ENCODE assay signal across 8 cellular contexts in the genomic region with DNA sequence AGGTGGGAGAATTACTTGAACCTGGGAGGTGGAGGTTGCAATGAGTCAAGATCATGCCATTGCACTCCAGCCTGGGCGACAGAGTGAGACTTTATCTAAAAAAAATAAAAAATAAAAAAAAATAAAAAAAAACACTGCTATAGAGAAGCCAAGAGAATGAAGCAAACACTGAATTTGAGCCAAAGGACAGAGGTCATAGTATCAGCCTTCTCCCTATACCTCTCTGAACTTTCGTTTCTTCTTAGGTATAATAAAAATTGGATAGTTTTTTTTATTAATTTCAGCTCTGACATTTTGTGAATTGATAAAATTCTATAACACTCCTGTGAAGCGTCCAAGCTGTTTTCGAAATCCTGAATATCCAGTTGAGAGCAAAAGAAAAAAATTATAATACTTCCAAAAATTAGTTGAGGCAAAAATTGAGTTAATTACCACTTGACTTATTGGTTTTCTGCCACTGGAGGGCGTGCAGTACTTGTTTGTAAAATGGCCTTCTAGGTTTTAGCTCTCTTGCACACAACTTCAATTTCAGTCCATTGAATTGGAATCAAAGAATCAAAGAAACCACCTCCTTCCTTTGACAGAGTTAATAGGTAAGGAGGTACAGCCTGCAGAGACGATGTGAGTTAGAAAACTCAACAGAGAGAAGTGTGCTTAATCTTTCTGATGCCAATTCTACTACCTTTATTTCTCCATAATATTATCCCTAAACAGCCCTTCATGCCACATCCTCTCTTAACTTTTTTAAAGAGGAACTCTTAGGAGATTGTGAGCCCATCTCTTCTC.
A peak's percentile ranks its signal among the peaks of the same experiment; 100 is the strongest.
DNase-seq lines count a peak whose midpoint lies in the region; ATAC-seq and TF ChIP-seq lines count a peak whose summit lies in the region.

No MANE protein-coding gene starts in this region.

- H3K27ac Mint-ChIP-seq in CD4-positive, alpha-beta T cell = no peak overlapping the region
- H3K27ac Mint-ChIP-seq in effector memory CD8-positive, alpha-beta T cell = no peak overlapping the region
- no peak overlapping the region for H3K27ac Mint-ChIP-seq in mesothelial cell of epicardium

- TF ChIP-seq POLR2A in NB4 (IDR thresholded peaks at IDR 0.05; ENCODE audit: extremely low read depth, insufficient read length) (no peak), tibial nerve (IDR thresholded peaks at IDR 0.05) (no peak)

- intact Hi-C loops in CD4-positive, alpha-beta T cell (cut with DNase I, micrococcal nuclease) = loop anchor here (1.0 to 2.0 kb wide), 2 partner anchors 302 to 303 kb away; no protein-coding TSS in a partner anchor

- H3K4me3 ChIP-seq in NB4 (ENCODE audit: low read depth, low read length) = no peak overlapping the region
- no peak overlapping the region for H3K4me3 ChIP-seq in SU-DHL-6 (ENCODE audit: insufficient read depth, low read length, poor library complexity, severe bottlenecking)
- H3K4me3 ChIP-seq in tibial nerve = no peak overlapping the region

- peaks cover 16% of the 10 kb centered on the region for H3K27me3 Mint-ChIP-seq in CD4-positive, alpha-beta T cell
- peaks cover 10 to 20% of the 10 kb centered on the region in 2 donors for H3K27me3 Mint-ChIP-seq in effector memory CD8-positive, alpha-beta T cell
- H3K27me3 Mint-ChIP-seq in mesothelial cell of epicardium (ENCODE audit: low read depth) = peaks cover 1% of the 10 kb centered on the region

- no peak overlapping the region for H3K27ac ChIP-seq in CD4-positive, alpha-beta T cell (ENCODE audit: low read depth, low read length)
- H3K27ac ChIP-seq in SU-DHL-6 (ENCODE audit: low read depth, low read length) (no peak overlapping the region), tibial nerve (no peak overlapping the region)

- peak; percentile 48 for TF ChIP-seq CTCF in CD4-positive, alpha-beta T cell (IDR thresholded peaks at IDR 0.05)
- TF ChIP-seq CTCF in NB4 (IDR thresholded peaks at IDR 0.05; ENCODE audit: low read depth, low read length) (peak; percentile 65), SU-DHL-6 (IDR thresholded peaks at IDR 0.05; ENCODE audit: insufficient read depth, low read length, poor library complexity, severe bottlenecking) (peak; percentile 41), mesothelial cell of epicardium (IDR thresholded peaks at IDR 0.05; ENCODE audit: unreplicated experiment) (peak; percentile 87), tibial nerve (IDR thresholded peaks at IDR 0.05) (peak; percentile 56 to 83 (median 66))

- CTCF ChIA-PET in CD4-positive, alpha-beta T cell (lab: Charles Lee) = interaction anchor here (0.6 to 1.2 kb wide), 4 partner anchors 14 to 313 kb away, joined by 3 to 19 read pairs (median 4); no protein-coding TSS in a partner anchor

- H4K20me1 ChIP-seq in SU-DHL-6 (ENCODE audit: low read depth, low read length) = no peaks in the 10 kb centered on the region

- no peak overlapping the region for H2AFZ ChIP-seq in SU-DHL-6 (ENCODE audit: low read depth, low read length, severe bottlenecking)

- no peak overlapping the region for H3K9ac ChIP-seq in SU-DHL-6 (ENCODE audit: low read length)

- H3K4me1 Mint-ChIP-seq in CD4-positive, alpha-beta T cell (ENCODE audit: low read depth) = no peaks in the 10 kb centered on the region
- no peaks in the 10 kb centered on the region for H3K4me1 Mint-ChIP-seq in effector memory CD8-positive, alpha-beta T cell (ENCODE audit: low read depth in 2 of 2)
- H3K4me1 Mint-ChIP-seq in mesothelial cell of epicardium = peaks cover 21% of the 10 kb centered on the region

- TF ChIP-seq EP300 in tibial nerve (IDR thresholded peaks at IDR 0.05) = no peak

- no peaks in the 10 kb centered on the region for H3K9me3 ChIP-seq in CD4-positive, alpha-beta T cell (ENCODE audit: control insufficient read depth, low read length)
- H3K9me3 ChIP-seq in SU-DHL-6 (ENCODE audit: insufficient read depth, low read length) (no peaks in the 10 kb centered on the region), tibial nerve (no peaks in the 10 kb centered on the region)

- no peak overlapping the region for H3K4me3 Mint-ChIP-seq in CD4-positive, alpha-beta T cell
- H3K4me3 Mint-ChIP-seq in effector memory CD8-positive, alpha-beta T cell = no peak overlapping the region
- H3K4me3 Mint-ChIP-seq in mesothelial cell of epicardium = no peak overlapping the region

- POLR2A ChIA-PET in CD4-positive, alpha-beta T cell (lab: Charles Lee) = interaction anchor here (1.0 kb wide), 1 partner anchor 302 kb away, joined by 5 read pairs; no protein-coding TSS in a partner anchor

- no peaks in the 10 kb centered on the region for H3K27me3 ChIP-seq in CD4-positive, alpha-beta T cell (ENCODE audit: control insufficient read depth, insufficient read depth, low read length)
- H3K27me3 ChIP-seq in SU-DHL-6 (ENCODE audit: low read length) (no peaks in the 10 kb centered on the region), tibial nerve (no peaks in the 10 kb centered on the region)

- H3K36me3 Mint-ChIP-seq in CD4-positive, alpha-beta T cell (ENCODE audit: low read depth) = no peaks in the 10 kb centered on the region
- H3K36me3 Mint-ChIP-seq in effector memory CD8-positive, alpha-beta T cell (ENCODE audit: insufficient read depth) = no peaks in the 10 kb centered on the region
- H3K36me3 Mint-ChIP-seq in mesothelial cell of epicardium = no peaks in the 10 kb centered on the region

- no peaks in the 10 kb centered on the region for H3K79me2 ChIP-seq in SU-DHL-6 (ENCODE audit: insufficient read depth, low read length)

- peaks cover 0 to 36% (median 1%) of the 10 kb centered on the region in 4 donors for H3K4me1 ChIP-seq in tibial nerve

- peak in 5 of 10 experiments; percentile 5 to 18 (median 14) for DNase-seq in CD4-positive, alpha-beta T cell
- DNase-seq in NB4 (ENCODE audit: low read depth) (peak; percentile 73), mesothelial cell of epicardium (ENCODE audit: low spot score in 2 of 2, unreplicated experiment in 2 of 2) (peak in 1 of 2 experiments; percentile 54), tibial nerve (ENCODE audit: low spot score in 2 of 2) (peak; percentile 28 to 88), epidermal melanocyte (ENCODE audit: insufficient read length, low spot score) (no peak)
- peak; percentile 2 to 5 (median 5) for DNase-seq in effector memory CD8-positive, alpha-beta T cell

- H3F3A ChIP-seq in SU-DHL-6 (ENCODE audit: insufficient read depth) = no peaks in the 10 kb centered on the region

- WGBS in tibial nerve, 2 donors = 28 to 32% methylated on average over 6 of the region's 6 CpGs

- ATAC-seq in CD4-positive, alpha-beta T cell (ENCODE audit: poor library complexity) = peak; percentile 32
- peak; percentile 66 for ATAC-seq in GM18907 (IDR thresholded peaks at IDR 0.05; ENCODE audit: unreplicated experiment)
- ATAC-seq in effector memory CD8-positive, alpha-beta T cell (replicated peaks) = no peak

- no peaks in the 10 kb centered on the region for H3K9me2 ChIP-seq in SU-DHL-6 (replicated peaks; ENCODE audit: insufficient read depth, low read length)

- no peak overlapping the region for H3K4me2 ChIP-seq in SU-DHL-6 (ENCODE audit: low read depth, low read length, poor library complexity, severe bottlenecking)

- no peaks in the 10 kb centered on the region for H3K36me3 ChIP-seq in SU-DHL-6 (ENCODE audit: low read length)
- no peaks in the 10 kb centered on the region for H3K36me3 ChIP-seq in tibial nerve

- no peaks in the 10 kb centered on the region for H3K9me3 Mint-ChIP-seq in CD4-positive, alpha-beta T cell
- H3K9me3 Mint-ChIP-seq in effector memory CD8-positive, alpha-beta T cell = no peaks in the 10 kb centered on the region
- H3K9me3 Mint-ChIP-seq in mesothelial cell of epicardium = peaks cover 6% of the 10 kb centered on the region
